In genomic region chr4:8537041-8537461, GRCh38 we compare ENCODE assay signal across 9 cellular contexts. TPM values are rescaled to one million over a fixed set of nuclear protein-coding genes. Genes with fewer than 3 reads are reported as not detected.
DNase-seq lines count a peak whose midpoint lies in the region; ATAC-seq, FAIRE-seq and TF ChIP-seq lines count a peak whose summit lies in the region.
"Had no signal": no experiment of that assay in that cellular context is flagged by ENCODE, and none has a peak within 500 bp of the region (broad histone marks: within the 10 kb centered on the region; RNA-seq: fewer than 3 reads in every experiment).

No MANE protein-coding gene starts in this region.

- DNase-seq in A549 (ENCODE audit: low read depth in 1 of 2, low spot score in 1 of 2) (peak; percentile 44 to 53), SJCRH30 (peak; percentile 74 to 84), left ventricle myocardium superior (peak; percentile 23), upper lobe of left lung (peak in 1 of 2 donors; percentile 77), suprapubic skin (ENCODE audit: low spot score in 2 of 2) (no peak)
- no peak for DNase-seq in activated effector memory CD4-positive, alpha-beta T cell treated with anti-CD3 and anti-CD28 coated beads, Interleukin-2, amount 50 U/mL, for 16 hours

- TF ChIP-seq EP300 in A549 (IDR thresholded peaks at IDR 0.05) (no peak), upper lobe of left lung (IDR thresholded peaks at IDR 0.05) (peak in 1 of 4 donors; percentile 70), suprapubic skin (IDR thresholded peaks at IDR 0.05) (no peak)

- H3K4me1 ChIP-seq in A549 (peaks cover 29% of the 10 kb centered on the region), SJCRH30 (peaks cover 51% of the 10 kb centered on the region), upper lobe of left lung (peaks cover 23 to 36% (median 25%) of the 10 kb centered on the region in 4 donors), suprapubic skin (peaks cover 9% of the 10 kb centered on the region)

- no peak for TF ChIP-seq POLR2A in A549 (IDR thresholded peaks at IDR 0.05; ENCODE audit: low read length)
- no peak for TF ChIP-seq POLR2A in upper lobe of left lung (IDR thresholded peaks at IDR 0.05)
- no peak for TF ChIP-seq POLR2A in suprapubic skin (IDR thresholded peaks at IDR 0.05)

- H3K27ac ChIP-seq in A549: peak overlapping the region; percentile 30 to 73; a peak in 4 of 6 replicates
- H3K27ac ChIP-seq in SJCRH30: peak overlapping the region; percentile 41
- H3K27ac ChIP-seq in upper lobe of left lung: peak overlapping the region in 3 of 4 donors; percentile 61 to 79 (median 61)
- no peak overlapping the region for H3K27ac ChIP-seq in suprapubic skin

- no peak for FAIRE-seq in A549 (lab: Jason Lieb, UNC)
- FAIRE-seq: G401.6 had no signal

- H3K9me3 ChIP-seq in A549 (no peaks in the 10 kb centered on the region), SJCRH30 (replicated peaks) (no peaks in the 10 kb centered on the region), upper lobe of left lung (no peaks in the 10 kb centered on the region), suprapubic skin (no peaks in the 10 kb centered on the region)

- WGBS in A549 (ENCODE audit: missing lambda C conversion rate): 20% methylated on average over 9 of the region's 9 CpGs
- 4 to 22% methylated on average over 6 to 9 of the region's 9 CpGs for WGBS in upper lobe of left lung, 2 donors
- WGBS in suprapubic skin: 22% methylated on average over 9 of the region's 9 CpGs

- intact Hi-C loops in left ventricle myocardium superior (cut with micrococcal nuclease): no loop called here

- ATAC-seq in A549: peak; percentile 74 to 80
- peak; percentile 27 for ATAC-seq in GM21529 (IDR thresholded peaks at IDR 0.05; ENCODE audit: unreplicated experiment)
- ATAC-seq in left ventricle myocardium superior: peak; percentile 74
- peak; percentile 47 to 72 for ATAC-seq in upper lobe of left lung (ENCODE audit: low FRiP score in 2 of 2)
- ATAC-seq in HG02571 (IDR thresholded peaks at IDR 0.05; ENCODE audit: unreplicated experiment): no peak

- POLR2A ChIA-PET in A549 (lab: Yijun Ruan, JAX): no interaction called here

- no peak for TF ChIP-seq RAD21 in A549 (conservative IDR thresholded peaks at IDR 0.05 in 1 of 2, IDR thresholded peaks at IDR 0.05 in 1 of 2)

- TF ChIP-seq CTCF in A549 (IDR thresholded peaks at IDR 0.05) (no peak), upper lobe of left lung (IDR thresholded peaks at IDR 0.05) (no peak), suprapubic skin (IDR thresholded peaks at IDR 0.05) (no peak)

- H3K27me3 ChIP-seq in SJCRH30: no peaks in the 10 kb centered on the region
- H3K27me3 ChIP-seq in upper lobe of left lung: no peaks in the 10 kb centered on the region
- no peaks in the 10 kb centered on the region for H3K27me3 ChIP-seq in suprapubic skin

- H3K4me3 ChIP-seq in A549: no peak overlapping the region
- H3K4me3 ChIP-seq in SJCRH30: no peak overlapping the region
- no peak overlapping the region for H3K4me3 ChIP-seq in upper lobe of left lung
- H3K4me3 ChIP-seq in suprapubic skin: no peak overlapping the region

- peak overlapping the region; percentile 38 for H3K4me2 ChIP-seq in A549

- H3K36me3 ChIP-seq in SJCRH30 (no peaks in the 10 kb centered on the region), upper lobe of left lung (no peaks in the 10 kb centered on the region), suprapubic skin (no peaks in the 10 kb centered on the region)

- CTCF ChIA-PET in A549 (lab: Yijun Ruan, JAX): interaction anchor here (1.3 kb wide), 1 partner anchor 11 kb away, joined by 3 read pairs; no protein-coding TSS in a partner anchor

TF ChIP-seq in A549, 52 proteins besides CTCF, POLR2A, EP300 and RAD21:
- TF ChIP-seq JUN (IDR thresholded peaks at IDR 0.05) (no peak), FOSL2 (IDR thresholded peaks at IDR 0.05) (no peak), FOSL2 (CRISPR knock-in tag; IDR thresholded peaks at IDR 0.05) (peak; percentile 38; the same call in 1 of the 2 replicates), ZFP36 (IDR thresholded peaks at IDR 0.05; ENCODE audit: borderline replicate concordance, partially characterized antibody) (no peak)
TF ChIP-seq in A549: peak in this region for 1.

RNA-seq across cellular contexts. Expression of gene GPR78, which starts 43.1 kb away (rescaled TPM):
- polyA plus RNA-seq in A549 (2011; rRNA removed): not detected in 2 replicates
- polyA plus RNA-seq in A549 (2012; cell fraction: cytosol; rRNA removed): 0.01 and 0.09 TPM in 2 replicates
- polyA plus RNA-seq in A549 (2012; cell fraction: nucleus; rRNA removed): 0.55 and 0.59 TPM in 2 replicates
- polyA plus RNA-seq in A549 (2017; fragmentation: RNase III; extraction: RNeasy Plus Mini Kit Qiagen cat#74134 plus additional on column Dnase treatment): 0.09 to 0.18 TPM (median 0.17 TPM) in 3 replicates
- polyA minus RNA-seq in A549 (2011; rRNA and poly(A)+ RNA removed): not detected in 2 replicates
- total RNA-seq in SJCRH30 (2014; rRNA removed; shearing (Covaris generic)): 1.4 and 3.5 TPM in 2 replicates
- not detected for total RNA-seq in left ventricle myocardium superior
- under 1 TPM in 2 of 6 donors, not detected in 4; 0.03 to 0.07 TPM for total RNA-seq in upper lobe of left lung
- not detected for total RNA-seq in suprapubic skin

RNA-seq across cellular contexts. Expression of gene CPZ, which starts 55.5 kb away (rescaled TPM):
- polyA plus RNA-seq in A549 (2011; rRNA removed): 0.09 and 0.19 TPM in 2 replicates
- 0.21 and 0.22 TPM in 2 replicates for polyA plus RNA-seq in A549 (2012; cell fraction: cytosol; rRNA removed)
- 0.48 and 0.95 TPM in 2 replicates for polyA plus RNA-seq in A549 (2012; cell fraction: nucleus; rRNA removed)
- polyA plus RNA-seq in A549 (2017; fragmentation: RNase III; extraction: RNeasy Plus Mini Kit Qiagen cat#74134 plus additional on column Dnase treatment): 0.09 to 0.33 TPM (median 0.21 TPM) in 3 replicates
- not detected in 2 replicates for polyA minus RNA-seq in A549 (2011; rRNA and poly(A)+ RNA removed)
- total RNA-seq in SJCRH30 (2014; rRNA removed; shearing (Covaris generic)): 47.1 and 53.7 TPM in 2 replicates
- total RNA-seq in left ventricle myocardium superior: 1.2 TPM
- total RNA-seq in upper lobe of left lung: 1 to 10 TPM in 2 of 6 donors, under 1 TPM in 2, not detected in 2; 0.78 to 8.6 (median 1.2) TPM
- 1 to 10 TPM in 3 of 4 donors, under 1 TPM in 1; 0.32 to 4.2 (median 2.1) TPM for total RNA-seq in suprapubic skin

Comparison
In these comparisons a context has a peak if more than half of its experiments do, and no peak if none do; other contexts are left out.
1. DNase-seq: peak in A549 (2 of 2), SJCRH30 (2 of 2) and left ventricle myocardium superior (single experiment); none in activated effector memory CD4-positive, alpha-beta T cell treated with anti-CD3 and anti-CD28 coated beads, Interleukin-2, amount 50 U/mL, for 16 hours (single experiment) and suprapubic skin (0 of 2).